Comparison of ENCODE assay signal across 11 cellular contexts in the genomic region with DNA sequence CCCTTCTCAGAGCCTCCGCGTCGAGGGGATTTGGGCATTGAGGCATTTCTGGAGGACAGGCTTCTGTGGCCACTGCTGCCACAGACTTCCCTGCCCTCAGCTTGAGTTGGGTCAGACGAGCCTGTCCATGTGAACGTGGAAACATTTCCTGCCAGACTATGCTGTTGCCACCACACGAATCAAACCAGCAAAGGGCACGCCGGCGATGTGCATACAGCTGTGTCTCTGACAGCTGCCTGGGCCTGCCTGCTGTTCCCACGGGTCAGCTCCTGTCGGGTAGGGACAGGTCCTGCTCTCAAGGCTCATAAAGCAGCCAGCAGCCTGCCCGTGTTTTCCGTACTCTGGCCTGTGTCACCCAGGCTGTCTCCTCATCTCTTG.
DNase-seq lines count a peak whose midpoint lies in the region; ATAC-seq and TF ChIP-seq lines count a peak whose summit lies in the region.
"Had no signal": no experiment of that assay in that cellular context is flagged by ENCODE, and none has a peak within 500 bp of the region (broad histone marks: within the 10 kb centered on the region; RNA-seq: fewer than 3 reads in every experiment).

No MANE protein-coding gene starts in this region.

- no peak for DNase-seq in activated CD4-positive, alpha-beta T cell treated with anti-CD3 and anti-CD28 coated beads, Interleukin-2, amount 10 ng/mL, durations not matched to agents 7 days and 5 days
- DNase-seq in activated CD4-positive, alpha-beta T cell treated with anti-CD3 and anti-CD28 coated beads, Interleukin-2, amount 50 U/mL, for 4 hours, result no peak
- DNase-seq in Peyer's patch (peak in 2 of 3 donors; percentile 67 to 70), endodermal cell (no peak), smooth muscle cell (lab: John Stamatoyannopoulos, UW; ENCODE audit: unreplicated experiment) (no peak), iPS-NIHi11 (ENCODE audit: low spot score) (no peak), chondrocyte (ENCODE audit: low spot score) (no peak)
- DNase-seq: effector CD4-positive, alpha-beta T cell; midbrain had no signal

- H3K27me3 ChIP-seq in Peyer's patch, result no peaks in the 10 kb centered on the region
- peaks cover 12% of the 10 kb centered on the region for H3K27me3 ChIP-seq in endodermal cell (ENCODE audit: control insufficient read depth, insufficient read depth, low read length, poor library complexity, severe bottlenecking)
- peaks cover 30% of the 10 kb centered on the region for H3K27me3 ChIP-seq in smooth muscle cell (ENCODE audit: low read depth)

- no peak overlapping the region for H3K4me3 Mint-ChIP-seq in activated CD4-positive, alpha-beta T cell treated with anti-CD3 and anti-CD28 coated beads, Interleukin-2, amount 10 ng/mL, durations not matched to agents 7 days and 5 days
- H3K4me3 Mint-ChIP-seq in endodermal cell, result no peak overlapping the region
- peak overlapping the region; percentile 49 for H3K4me3 Mint-ChIP-seq in stimulated activated memory B cell treated with anti-CD40 and anti-IgM and Interleukin-4, amounts not matched to agents 10 μg/mL and 1 μg/mL and 100 μg/mL, for 72 hours
- H3K4me3 Mint-ChIP-seq in chondrocyte (ENCODE audit: unreplicated experiment), result no peak overlapping the region

- H3K27me3 Mint-ChIP-seq in activated CD4-positive, alpha-beta T cell treated with anti-CD3 and anti-CD28 coated beads, Interleukin-2, amount 10 ng/mL, durations not matched to agents 7 days and 5 days, result no peaks in the 10 kb centered on the region
- H3K27me3 Mint-ChIP-seq in endodermal cell (ENCODE audit: insufficient read depth) (no peaks in the 10 kb centered on the region), chondrocyte (ENCODE audit: low read depth) (peaks cover 53% of the 10 kb centered on the region)
- H3K27me3 Mint-ChIP-seq in stimulated activated memory B cell treated with anti-CD40 and anti-IgM and Interleukin-4, amounts not matched to agents 10 μg/mL and 1 μg/mL and 100 μg/mL, for 72 hours, result no peaks in the 10 kb centered on the region

- H3F3A ChIP-seq in smooth muscle cell (ENCODE audit: low read depth), result peaks cover 3% of the 10 kb centered on the region

- CTCF ChIA-PET in activated CD4-positive, alpha-beta T cell treated with anti-CD3 and anti-CD28 coated beads, Interleukin-2, amount 10 ng/mL, durations not matched to agents 7 days and 5 days (lab: Charles Lee), result interaction anchor here (0.8 to 2.4 kb wide), 2 partner anchors 10 to 19 kb away, joined by 3 to 9 read pairs; no protein-coding TSS in a partner anchor

- H3K4me3 ChIP-seq in Peyer's patch (no peak overlapping the region), endodermal cell (ENCODE audit: low read length) (no peak overlapping the region), smooth muscle cell (no peak overlapping the region)

- no peaks in the 10 kb centered on the region for H3K9me3 Mint-ChIP-seq in activated CD4-positive, alpha-beta T cell treated with anti-CD3 and anti-CD28 coated beads, Interleukin-2, amount 10 ng/mL, durations not matched to agents 7 days and 5 days
- H3K9me3 Mint-ChIP-seq in endodermal cell (no peaks in the 10 kb centered on the region), chondrocyte (ENCODE audit: low read depth) (no peaks in the 10 kb centered on the region)
- no peaks in the 10 kb centered on the region for H3K9me3 Mint-ChIP-seq in stimulated activated memory B cell treated with anti-CD40 and anti-IgM and Interleukin-4, amounts not matched to agents 10 μg/mL and 1 μg/mL and 100 μg/mL, for 72 hours

- TF ChIP-seq POLR2A in Peyer's patch (IDR thresholded peaks at IDR 0.05), result no peak

- peaks cover 2% of the 10 kb centered on the region for H3K36me3 Mint-ChIP-seq in activated CD4-positive, alpha-beta T cell treated with anti-CD3 and anti-CD28 coated beads, Interleukin-2, amount 10 ng/mL, durations not matched to agents 7 days and 5 days (ENCODE audit: low read depth)
- H3K36me3 Mint-ChIP-seq in endodermal cell (ENCODE audit: low read depth), result no peaks in the 10 kb centered on the region
- H3K36me3 Mint-ChIP-seq in stimulated activated memory B cell treated with anti-CD40 and anti-IgM and Interleukin-4, amounts not matched to agents 10 μg/mL and 1 μg/mL and 100 μg/mL, for 72 hours, result no peaks in the 10 kb centered on the region
- no peaks in the 10 kb centered on the region for H3K36me3 Mint-ChIP-seq in chondrocyte (ENCODE audit: low read depth)

- no peak overlapping the region for H3K9ac ChIP-seq in endodermal cell (ENCODE audit: extremely low read depth, low read length, poor library complexity, severe bottlenecking)
- H3K9ac ChIP-seq in smooth muscle cell (ENCODE audit: low read depth), result no peak overlapping the region

- H3K4me1 Mint-ChIP-seq in activated CD4-positive, alpha-beta T cell treated with anti-CD3 and anti-CD28 coated beads, Interleukin-2, amount 10 ng/mL, durations not matched to agents 7 days and 5 days, result peaks cover 82% of the 10 kb centered on the region
- peaks cover 39% of the 10 kb centered on the region for H3K4me1 Mint-ChIP-seq in endodermal cell
- peaks cover 88% of the 10 kb centered on the region for H3K4me1 Mint-ChIP-seq in stimulated activated memory B cell treated with anti-CD40 and anti-IgM and Interleukin-4, amounts not matched to agents 10 μg/mL and 1 μg/mL and 100 μg/mL, for 72 hours
- H3K4me1 Mint-ChIP-seq in chondrocyte (ENCODE audit: low read depth), result peaks cover 7% of the 10 kb centered on the region

- peak overlapping the region; percentile 16 to 97 (median 88) for H3K27ac ChIP-seq in Peyer's patch
- no peak overlapping the region for H3K27ac ChIP-seq in endodermal cell (ENCODE audit: low read depth, low read length)
- no peak overlapping the region for H3K27ac ChIP-seq in smooth muscle cell (ENCODE audit: low read depth)
- H3K27ac ChIP-seq: VCaP had no signal

- H2AFZ ChIP-seq in smooth muscle cell (ENCODE audit: low read depth), result no peak overlapping the region

- no peak overlapping the region for H3K4me2 ChIP-seq in smooth muscle cell

- H3K9me3 ChIP-seq in Peyer's patch (no peaks in the 10 kb centered on the region), endodermal cell (ENCODE audit: control insufficient read depth, low read length) (no peaks in the 10 kb centered on the region), smooth muscle cell (replicated peaks; ENCODE audit: low read depth) (no peaks in the 10 kb centered on the region)

- 92 to 95% methylated on average over 13 of the region's 13 CpGs for WGBS in endodermal cell (ENCODE audit: insufficient coverage in 1 of 2, insufficient read length in 1 of 2), 2 experiments
- WGBS in smooth muscle cell (ENCODE audit: low lambda C conversion rate), result 82% methylated on average over 13 of the region's 13 CpGs

- POLR2A ChIA-PET in activated CD4-positive, alpha-beta T cell treated with anti-CD3 and anti-CD28 coated beads, Interleukin-2, amount 10 ng/mL, durations not matched to agents 7 days and 5 days (lab: Charles Lee), result no interaction called here

- peaks cover 23% of the 10 kb centered on the region for H4K20me1 ChIP-seq in smooth muscle cell (ENCODE audit: low read depth)

- peak overlapping the region; percentile 98 for H3K27ac Mint-ChIP-seq in activated CD4-positive, alpha-beta T cell treated with anti-CD3 and anti-CD28 coated beads, Interleukin-2, amount 10 ng/mL, durations not matched to agents 7 days and 5 days
- H3K27ac Mint-ChIP-seq in endodermal cell (peak overlapping the region; percentile 22), chondrocyte (ENCODE audit: unreplicated experiment) (no peak overlapping the region)
- peak overlapping the region; percentile 88 for H3K27ac Mint-ChIP-seq in stimulated activated memory B cell treated with anti-CD40 and anti-IgM and Interleukin-4, amounts not matched to agents 10 μg/mL and 1 μg/mL and 100 μg/mL, for 72 hours

- no peaks in the 10 kb centered on the region for H3K79me2 ChIP-seq in smooth muscle cell (ENCODE audit: low read depth)

- ATAC-seq in stimulated activated memory B cell treated with anti-CD40 and anti-IgM and Interleukin-4, amounts not matched to agents 10 μg/mL and 1 μg/mL and 100 μg/mL, for 72 hours, result peak; percentile 10

- no peaks in the 10 kb centered on the region for H3K36me3 ChIP-seq in Peyer's patch
- no peaks in the 10 kb centered on the region for H3K36me3 ChIP-seq in endodermal cell (ENCODE audit: control insufficient read depth, insufficient read depth, low read length)
- H3K36me3 ChIP-seq in smooth muscle cell (ENCODE audit: low read depth), result no peaks in the 10 kb centered on the region

- peaks cover 14 to 68% (median 51%) of the 10 kb centered on the region in 4 donors for H3K4me1 ChIP-seq in Peyer's patch
- peaks cover 7% of the 10 kb centered on the region for H3K4me1 ChIP-seq in endodermal cell (ENCODE audit: control insufficient read depth, insufficient read depth, low read length)
- H3K4me1 ChIP-seq in smooth muscle cell (ENCODE audit: low read depth), result peaks cover 11% of the 10 kb centered on the region

- TF ChIP-seq CTCF in Peyer's patch (IDR thresholded peaks at IDR 0.05), result no peak
- no peak for TF ChIP-seq CTCF in endodermal cell (conservative IDR thresholded peaks at IDR 0.05)
- no peak for TF ChIP-seq CTCF in smooth muscle cell (IDR thresholded peaks at IDR 0.05; ENCODE audit: borderline replicate concordance, insufficient read depth, poor library complexity, severe bottlenecking)
- no peak for TF ChIP-seq CTCF in chondrocyte (IDR thresholded peaks at IDR 0.05)

Comparison
In these comparisons a context has a peak if more than half of its experiments do, and no peak if none do; other contexts are left out.
1. DNase-seq: peak in Peyer's patch (2 of 3); none in activated CD4-positive, alpha-beta T cell treated with anti-CD3 and anti-CD28 coated beads, Interleukin-2, amount 10 ng/mL, durations not matched to agents 7 days and 5 days (single experiment), activated CD4-positive, alpha-beta T cell treated with anti-CD3 and anti-CD28 coated beads, Interleukin-2, amount 50 U/mL, for 4 hours (0 of 2), endodermal cell (single experiment), smooth muscle cell (single experiment), iPS-NIHi11 (single experiment) and chondrocyte (single experiment).
2. H3K27ac ChIP-seq: peak in Peyer's patch (4 of 4); none in endodermal cell (single experiment) and smooth muscle cell (single experiment).